In the genomic region with DNA sequence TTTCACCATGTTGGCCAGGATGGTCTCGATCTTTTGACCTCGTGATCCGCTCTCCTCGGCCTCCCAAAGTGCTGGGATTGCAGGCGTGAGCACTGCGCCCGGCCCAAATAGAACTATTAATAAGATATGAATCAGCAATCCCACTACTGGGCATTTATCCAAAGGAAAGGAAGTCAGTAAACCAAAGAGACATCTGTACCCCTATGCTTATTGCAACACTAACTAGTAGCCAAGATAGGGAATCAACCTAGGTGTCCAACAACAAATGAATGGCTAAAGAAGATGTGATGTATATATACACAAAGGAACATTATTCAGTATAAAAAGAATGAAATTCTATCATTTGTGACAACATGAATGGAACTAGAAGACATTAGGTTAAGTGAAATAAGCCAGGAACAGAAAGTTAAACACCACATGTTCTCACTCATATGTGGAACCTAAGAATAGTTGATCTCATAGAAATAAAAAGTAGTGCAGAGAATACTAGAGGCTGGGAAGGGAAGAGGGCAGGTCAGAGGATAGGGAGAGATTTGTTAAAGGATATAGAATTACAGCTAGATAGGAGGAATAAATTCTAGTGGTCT, we compare ENCODE assay signal across 18 cellular contexts. TPM values are rescaled to one million over a fixed set of nuclear protein-coding genes. Genes with fewer than 3 reads are reported as not detected.
DNase-seq lines count a peak whose midpoint lies in the region; ATAC-seq and TF ChIP-seq lines count a peak whose summit lies in the region.
"Had no signal": no experiment of that assay in that cellular context is flagged by ENCODE, and none has a peak within 500 bp of the region (broad histone marks: within the 10 kb centered on the region; RNA-seq: fewer than 3 reads in every experiment).

No MANE protein-coding gene starts in this region.

- POLR2A ChIA-PET in A673 (lab: Charles Lee; ENCODE audit: low non-redundant PET), result no interaction called here

- 86 to 95% (median 95%) methylated on average over 7 of the region's 7 CpGs for WGBS in ovary, 3 donors

- no peak for TF ChIP-seq EP300 in ovary (IDR thresholded peaks at IDR 0.05)

- TF ChIP-seq POLR2A in ovary (IDR thresholded peaks at IDR 0.05), result no peak

- TF ChIP-seq CTCF in A673 (conservative IDR thresholded peaks at IDR 0.05; ENCODE audit: low read depth, low read length) (no peak), foreskin fibroblast (IDR thresholded peaks at IDR 0.05; ENCODE audit: low read depth, low read length) (no peak), ovary (IDR thresholded peaks at IDR 0.05) (no peak)

- peaks cover 5% of the 10 kb centered on the region for H3K4me1 ChIP-seq in A673 (ENCODE audit: insufficient read depth, low read length, poor library complexity, severe bottlenecking)
- no peaks in the 10 kb centered on the region for H3K4me1 ChIP-seq in ovary (ENCODE audit: insufficient read depth)

- peak; percentile 5 for DNase-seq in A673 (ENCODE audit: low spot score)
- peak; percentile 77 for DNase-seq in HT1080 (ENCODE audit: low read depth)
- peak; percentile 88 for DNase-seq in amniotic epithelial cell (ENCODE audit: low read depth)
- DNase-seq in foreskin fibroblast, result peak; percentile 30 to 48
- DNase-seq in mucosa of gallbladder (ENCODE audit: low spot score), result no peak
- no peak for DNase-seq in ovary
- no peak for DNase-seq in germinal center (ENCODE audit: low spot score)
- DNase-seq: activated CD4-positive, alpha-beta T cell treated with anti-CD3 and anti-CD28 coated beads, Interleukin-2, amount 10 ng/mL, durations not matched to agents 7 days and 5 days; activated T-cell treated with anti-CD3 and anti-CD28 coated beads, Interleukin-2, amount 50 U/mL, for 1 hour; Calu3; cortex of kidney; erythroblast; GM23248; naive thymus-derived CD8-positive, alpha-beta T cell; SHP77; T-helper 9 cell had no signal

- H3K27me3 ChIP-seq in A673 (replicated peaks; ENCODE audit: insufficient read depth, low read depth, low read length, poor library complexity) (no peaks in the 10 kb centered on the region), ovary (no peaks in the 10 kb centered on the region)

- H3K27ac ChIP-seq in A673 (ENCODE audit: low read depth, low read length, poor library complexity, severe bottlenecking), result no peak overlapping the region
- H3K27ac ChIP-seq in ovary, result no peak overlapping the region
- H3K27ac ChIP-seq: GM23248, thoracic aorta had no signal

- H3K4me3 ChIP-seq in A673 (ENCODE audit: low read depth, low read length, poor library complexity, severe bottlenecking) (no peak overlapping the region), foreskin fibroblast (ENCODE audit: low read depth in 1 of 2, low read length in 2 of 2) (no peak overlapping the region), ovary (no peak overlapping the region)
- H3K4me3 ChIP-seq: GM23248, thoracic aorta had no signal

- H3K9me3 ChIP-seq in A673 (ENCODE audit: low read depth, low read length, poor library complexity, severe bottlenecking) (no peaks in the 10 kb centered on the region), ovary (no peaks in the 10 kb centered on the region)
- H3K9me3 ChIP-seq: thoracic aorta had no signal

- H3K36me3 ChIP-seq in A673 (ENCODE audit: insufficient read depth, low read length, poor library complexity, severe bottlenecking), result no peaks in the 10 kb centered on the region
- no peaks in the 10 kb centered on the region for H3K36me3 ChIP-seq in ovary
- H3K36me3 ChIP-seq: thoracic aorta had no signal

- ATAC-seq in GM19455 (IDR thresholded peaks at IDR 0.05; ENCODE audit: unreplicated experiment), result no peak
- ATAC-seq: naive thymus-derived CD8-positive, alpha-beta T cell had no signal

- intact Hi-C loops in A673 (cut with micrococcal nuclease; ENCODE audit: unreplicated experiment) (no loop called here), ovary (cut with DNase I) (no loop called here)

- no TSS peak for BruUV-seq in A673 (replicated peaks; lab: Mats Ljungman, UMichigan)

- CTCF ChIA-PET in A673 (lab: Charles Lee), result no interaction called here

RNA-seq across cellular contexts. Expression of gene XPR1, which starts 48.8 kb away (rescaled TPM):
- total RNA-seq in A673 (2021) (30.7 and 33.3 TPM in 2 replicates), mucosa of gallbladder (32.6 TPM), ovary (10 to 100 TPM; 15.0 to 34.1 (median 18.1) TPM)
- 17.7 and 19.3 TPM in 2 replicates for total RNA-seq in HT1080 (2014; rRNA removed; shearing (Covaris generic))
- polyA plus RNA-seq in HT1080 (2015; cell fraction: cytosol; rRNA removed), result 16.5 and 18.4 TPM in 2 replicates
- 17.9 and 20.6 TPM in 2 replicates for polyA plus RNA-seq in HT1080 (2015; cell fraction: nucleus; rRNA removed)
- polyA plus RNA-seq in ovary, result 10 to 100 TPM in 1 of 2 donors, 1 to 10 TPM in 1; 5.7 to 17.3 TPM

Comparison
In these comparisons a context has a peak if more than half of its experiments do, and no peak if none do; other contexts are left out.
1. DNase-seq: peak in A673 (single experiment), HT1080 (single experiment), amniotic epithelial cell (single experiment) and foreskin fibroblast (2 of 2); none in mucosa of gallbladder (single experiment), ovary (0 of 5) and germinal center (single experiment).